Comparison of ENCODE assay signal across 14 cellular contexts in genomic region chr10:88849224-88849623, GRCh38. TPM values are rescaled to one million over a fixed set of nuclear protein-coding genes. Genes with fewer than 3 reads are reported as not detected.
DNase-seq lines count a peak whose midpoint lies in the region; FAIRE-seq and TF ChIP-seq lines count a peak whose summit lies in the region.
"Had no signal": no experiment of that assay in that cellular context is flagged by ENCODE, and none has a peak within 500 bp of the region (broad histone marks: within the 10 kb centered on the region; RNA-seq: fewer than 3 reads in every experiment).

No MANE protein-coding gene starts in this region.

- H3K27ac ChIP-seq in HL-60 (replicated peaks) (no peak overlapping the region; the same call in 1 of the 2 replicates), brain microvascular endothelial cell (peak overlapping the region; percentile 24), mucosa of rectum (ENCODE audit: low read depth in 2 of 2, low read length in 2 of 2) (no peak overlapping the region), small intestine (ENCODE audit: low read depth in 1 of 2, low read length in 1 of 2) (no peak overlapping the region)
- H3K27ac ChIP-seq: RWPE1, tibial artery had no signal

- TF ChIP-seq CTCF in HL-60 (IDR thresholded peaks at IDR 0.05; ENCODE audit: insufficient read depth, low read length) (no peak), brain microvascular endothelial cell (IDR thresholded peaks at IDR 0.05; ENCODE audit: low read depth, low read length, missing control alignments) (no peak)

- peak overlapping the region; percentile 5 to 18 for H3K9ac ChIP-seq in mucosa of rectum (ENCODE audit: low read depth in 1 of 2, low read length in 2 of 2)

- FAIRE-seq in small intestine (lab: Jason Lieb, UNC): no peak
- FAIRE-seq: TTC549 had no signal

- H3K36me3 ChIP-seq in brain microvascular endothelial cell (replicated peaks): no peaks in the 10 kb centered on the region
- H3K36me3 ChIP-seq in mucosa of rectum (ENCODE audit: control insufficient read depth in 2 of 2, insufficient read depth in 2 of 2, low read length in 2 of 2): no peaks in the 10 kb centered on the region
- no peaks in the 10 kb centered on the region for H3K36me3 ChIP-seq in small intestine (ENCODE audit: control insufficient read depth in 2 of 2, insufficient read depth in 2 of 2, low read length in 2 of 2)
- H3K36me3 ChIP-seq: tibial artery had no signal

- peaks cover 3 to 28% of the 10 kb centered on the region in 2 donors for H3K4me1 ChIP-seq in mucosa of rectum (ENCODE audit: control insufficient read depth in 2 of 2, insufficient read depth in 2 of 2, low read length in 2 of 2)
- peaks cover 0 to 3% of the 10 kb centered on the region in 2 donors for H3K4me1 ChIP-seq in small intestine (ENCODE audit: control insufficient read depth in 2 of 2, insufficient read depth in 1 of 2, low read depth in 1 of 2, low read length in 1 of 2)
- H3K4me1 ChIP-seq: tibial artery had no signal

- peak; percentile 39 for DNase-seq in ELR (ENCODE audit: low read depth)
- DNase-seq in HL-60 (ENCODE audit: low read depth in 1 of 2, low spot score in 1 of 2): peak in 1 of 2 experiments; percentile 56
- peak; percentile 20 for DNase-seq in brain microvascular endothelial cell
- DNase-seq in cerebellar nuclear complex (lab: John Stamatoyannopoulos, UW): no peak
- DNase-seq in small intestine: no peak
- DNase-seq in D341Med (ENCODE audit: low spot score): no peak
- DNase-seq in COLO668 (lab: John Stamatoyannopoulos, UW; ENCODE audit: unreplicated experiment): no peak
- DNase-seq: Caco-2, immature natural killer cell, tibial artery had no signal

- H3K9me3 ChIP-seq in mucosa of rectum (ENCODE audit: control insufficient read depth in 2 of 2, low read length in 2 of 2) (no peaks in the 10 kb centered on the region), small intestine (ENCODE audit: control insufficient read depth, low read depth) (no peaks in the 10 kb centered on the region)
- H3K9me3 ChIP-seq: Caco-2, tibial artery had no signal

- WGBS in small intestine, 3 donors: 60 to 91% (median 82%) methylated on average over 1 of the region's 1 CpG

- in situ Hi-C loops in brain microvascular endothelial cell (cut with HindIII; ENCODE audit: low pct_ligation_motif_present, low sequenced_read_pairs): no loop called here

- H3K4me3 ChIP-seq in HL-60 (replicated peaks; ENCODE audit: insufficient read depth, low read length): peak overlapping the region; percentile 88
- no peak overlapping the region for H3K4me3 ChIP-seq in brain microvascular endothelial cell (ENCODE audit: low read depth, low read length)
- H3K4me3 ChIP-seq in mucosa of rectum (ENCODE audit: low read length in 2 of 2): no peak overlapping the region
- no peak overlapping the region for H3K4me3 ChIP-seq in small intestine (ENCODE audit: low read depth in 1 of 2, low read length in 2 of 2)
- H3K4me3 ChIP-seq: GM23338, tibial artery had no signal

- H3K27me3 ChIP-seq in HL-60 (ENCODE audit: insufficient read depth, poor library complexity, severe bottlenecking): no peaks in the 10 kb centered on the region
- no peaks in the 10 kb centered on the region for H3K27me3 ChIP-seq in brain microvascular endothelial cell (replicated peaks)
- no peaks in the 10 kb centered on the region for H3K27me3 ChIP-seq in mucosa of rectum (ENCODE audit: control insufficient read depth in 2 of 2, insufficient read depth in 2 of 2, low read length in 2 of 2)
- H3K27me3 ChIP-seq in small intestine (ENCODE audit: control insufficient read depth in 2 of 2, insufficient read depth in 2 of 2, low read length in 2 of 2): no peaks in the 10 kb centered on the region
- H3K27me3 ChIP-seq: tibial artery had no signal

RNA-seq across cellular contexts. Expression of gene ANKRD22, which starts 2.4 kb away (rescaled TPM):
- 1 to 10 TPM in 2 of 3 donors, under 1 TPM in 1; 0.81 to 8.5 (median 2.5) TPM for polyA plus RNA-seq in small intestine
- polyA plus RNA-seq: GM23338 had no signal

RNA-seq across cellular contexts. Expression of gene STAMBPL1, which starts 30.8 kb away (rescaled TPM):
- polyA plus RNA-seq in small intestine: 10 to 100 TPM in 1 of 3 donors, 1 to 10 TPM in 2; 2.9 to 10.1 (median 8.6) TPM

RNA-seq across cellular contexts. Expression of gene LIPM, which starts 46.7 kb away (rescaled TPM):
- not detected for polyA plus RNA-seq in small intestine
- polyA plus RNA-seq: GM23338, immature natural killer cell had no signal

Comparison
In these comparisons a context has a peak if more than half of its experiments do, and no peak if none do; other contexts are left out.
1. DNase-seq: peak in ELR (single experiment) and brain microvascular endothelial cell (single experiment); none in cerebellar nuclear complex (0 of 2), small intestine (single experiment), D341Med (single experiment) and COLO668 (single experiment).